Comparison of ENCODE assay signal across 8 cellular contexts in genomic region chr13:28493740-28494536, GRCh38. TPM values are rescaled to one million over a fixed set of nuclear protein-coding genes. Genes with fewer than 3 reads are reported as not detected.
DNase-seq lines count a peak whose midpoint lies in the region; ATAC-seq lines count a peak whose summit lies in the region.

No MANE protein-coding gene starts in this region.

- peaks cover 18% of the 10 kb centered on the region; the same call in 1 of the 2 replicates for H3K36me3 ChIP-seq in iPS-20b (ENCODE audit: insufficient read depth, low read depth, low read length)

- H3K4me3 Mint-ChIP-seq in activated CD8-positive, alpha-beta memory T cell treated with anti-CD3 and anti-CD28 coated beads, Interleukin-2, amount 10 ng/mL, durations not matched to agents 7 days and 5 days: peak overlapping the region; percentile 48
- peak overlapping the region; percentile 78 to 85 for H3K4me3 Mint-ChIP-seq in stimulated activated naive CD8-positive, alpha-beta T cell treated with anti-CD3 and anti-CD28 coated beads, Interleukin-15, amount 100 ng/mL, for 72 hours

- no peak overlapping the region for H3K27ac ChIP-seq in iPS-20b (ENCODE audit: low read length)

- H3K27me3 Mint-ChIP-seq in activated CD8-positive, alpha-beta memory T cell treated with anti-CD3 and anti-CD28 coated beads, Interleukin-2, amount 10 ng/mL, durations not matched to agents 7 days and 5 days: peaks cover 79% of the 10 kb centered on the region
- H3K27me3 Mint-ChIP-seq in stimulated activated naive CD8-positive, alpha-beta T cell treated with anti-CD3 and anti-CD28 coated beads, Interleukin-15, amount 100 ng/mL, for 72 hours: peaks cover 55% of the 10 kb centered on the region

- H3K4me3 ChIP-seq in iPS-20b (ENCODE audit: low read length): peak overlapping the region; percentile 88

- CTCF ChIA-PET in activated CD8-positive, alpha-beta memory T cell treated with anti-CD3 and anti-CD28 coated beads, Interleukin-2, amount 10 ng/mL, durations not matched to agents 7 days and 5 days (lab: Charles Lee): no interaction called here

- no peaks in the 10 kb centered on the region for H3K9me3 Mint-ChIP-seq in activated CD8-positive, alpha-beta memory T cell treated with anti-CD3 and anti-CD28 coated beads, Interleukin-2, amount 10 ng/mL, durations not matched to agents 7 days and 5 days (ENCODE audit: low read depth)
- H3K9me3 Mint-ChIP-seq in stimulated activated naive CD8-positive, alpha-beta T cell treated with anti-CD3 and anti-CD28 coated beads, Interleukin-15, amount 100 ng/mL, for 72 hours: no peaks in the 10 kb centered on the region

- H3K27ac Mint-ChIP-seq in activated CD8-positive, alpha-beta memory T cell treated with anti-CD3 and anti-CD28 coated beads, Interleukin-2, amount 10 ng/mL, durations not matched to agents 7 days and 5 days: no peak overlapping the region
- H3K27ac Mint-ChIP-seq in stimulated activated naive CD8-positive, alpha-beta T cell treated with anti-CD3 and anti-CD28 coated beads, Interleukin-15, amount 100 ng/mL, for 72 hours: peak overlapping the region in 1 of 2 donors; percentile 19

- H3K9ac ChIP-seq in iPS-20b (ENCODE audit: low read depth, low read length): peak overlapping the region; percentile 80; the same call in 1 of the 2 replicates

- H3K9me3 ChIP-seq in iPS-20b (ENCODE audit: insufficient read depth, low read depth, low read length): no peaks in the 10 kb centered on the region

- ATAC-seq in activated CD8-positive, alpha-beta memory T cell treated with anti-CD3 and anti-CD28 coated beads, Interleukin-2, amount 10 ng/mL, durations not matched to agents 7 days and 5 days: peak; percentile 21
- ATAC-seq in stimulated activated naive CD8-positive, alpha-beta T cell treated with anti-CD3 and anti-CD28 coated beads, Interleukin-15, amount 100 ng/mL, for 72 hours: peak; percentile 34
- ATAC-seq in GM21526 (IDR thresholded peaks at IDR 0.05; ENCODE audit: low FRiP score, unreplicated experiment) (no peak), HG02623 (IDR thresholded peaks at IDR 0.05; ENCODE audit: unreplicated experiment) (no peak)

- peaks cover 63% of the 10 kb centered on the region for H3K27me3 ChIP-seq in iPS-20b (ENCODE audit: insufficient read depth, low read length)

- H3K36me3 Mint-ChIP-seq in activated CD8-positive, alpha-beta memory T cell treated with anti-CD3 and anti-CD28 coated beads, Interleukin-2, amount 10 ng/mL, durations not matched to agents 7 days and 5 days: no peaks in the 10 kb centered on the region

- peaks cover 51% of the 10 kb centered on the region for H3K4me1 ChIP-seq in iPS-20b (ENCODE audit: insufficient read depth, low read length)

- H3K4me1 Mint-ChIP-seq in activated CD8-positive, alpha-beta memory T cell treated with anti-CD3 and anti-CD28 coated beads, Interleukin-2, amount 10 ng/mL, durations not matched to agents 7 days and 5 days: peaks cover 13% of the 10 kb centered on the region
- H3K4me1 Mint-ChIP-seq in stimulated activated naive CD8-positive, alpha-beta T cell treated with anti-CD3 and anti-CD28 coated beads, Interleukin-15, amount 100 ng/mL, for 72 hours: peaks cover 31% of the 10 kb centered on the region

- DNase-seq in NCI-H748 (lab: John Stamatoyannopoulos, UW; ENCODE audit: unreplicated experiment): peak; percentile 39
- no peak for DNase-seq in NCI-H748 treated with DMSO at 0.1 percent for 48 hours (lab: John Stamatoyannopoulos, UW)
- DNase-seq in activated CD8-positive, alpha-beta memory T cell treated with anti-CD3 and anti-CD28 coated beads, Interleukin-2, amount 10 ng/mL, durations not matched to agents 7 days and 5 days: no peak
- peak; percentile 10 to 20 for DNase-seq in stimulated activated naive CD8-positive, alpha-beta T cell treated with anti-CD3 and anti-CD28 coated beads, Interleukin-15, amount 100 ng/mL, for 72 hours
- DNase-seq in SK-N-DZ (ENCODE audit: low spot score): no peak

RNA-seq across cellular contexts. Expression of gene FLT1, which starts 1.0 kb away (rescaled TPM):
- 1 to 10 TPM in 1 of 2 experiments, under 1 TPM in 1; 0.44 to 1.4 TPM for total RNA-seq in activated CD8-positive, alpha-beta memory T cell treated with anti-CD3 and anti-CD28 coated beads, Interleukin-2, amount 10 ng/mL, durations not matched to agents 7 days and 5 days
- polyA plus RNA-seq in SK-N-DZ (2014; cell fraction: cytosol; rRNA removed): not detected in 2 replicates
- polyA plus RNA-seq in SK-N-DZ (2014; cell fraction: nucleus; rRNA removed): not detected in 2 replicates

Comparison
In these comparisons a context has a peak if more than half of its experiments do, and no peak if none do; other contexts are left out.
1. DNase-seq: peak in NCI-H748 (single experiment) and stimulated activated naive CD8-positive, alpha-beta T cell treated with anti-CD3 and anti-CD28 coated beads, Interleukin-15, amount 100 ng/mL, for 72 hours (2 of 2); none in NCI-H748 treated with DMSO at 0.1 percent for 48 hours (single experiment), activated CD8-positive, alpha-beta memory T cell treated with anti-CD3 and anti-CD28 coated beads, Interleukin-2, amount 10 ng/mL, durations not matched to agents 7 days and 5 days (single experiment) and SK-N-DZ (single experiment).
2. ATAC-seq: peak in activated CD8-positive, alpha-beta memory T cell treated with anti-CD3 and anti-CD28 coated beads, Interleukin-2, amount 10 ng/mL, durations not matched to agents 7 days and 5 days (single experiment) and stimulated activated naive CD8-positive, alpha-beta T cell treated with anti-CD3 and anti-CD28 coated beads, Interleukin-15, amount 100 ng/mL, for 72 hours (single experiment); none in GM21526 (single experiment) and HG02623 (single experiment).